ENCODE assay signal across 10 cellular contexts in the genomic region with DNA sequence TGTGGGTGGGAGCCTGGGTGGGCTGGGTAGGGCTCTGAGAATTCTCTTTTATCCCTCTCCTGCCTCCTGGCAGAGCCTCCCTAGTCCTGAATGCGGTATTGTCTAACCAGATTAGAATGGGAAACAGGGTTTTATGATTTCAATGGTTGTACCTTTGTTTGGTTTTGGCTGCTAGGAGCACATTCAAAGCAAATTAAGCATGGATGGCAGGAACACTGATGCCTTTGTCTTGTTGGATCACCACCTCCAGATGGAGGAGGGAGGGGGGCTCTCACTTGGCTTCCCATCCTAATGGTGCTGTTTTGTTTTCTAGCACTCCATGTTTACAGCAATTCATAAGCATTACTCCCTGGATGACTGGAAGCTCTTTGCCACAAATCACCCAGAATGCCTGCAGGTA.
DNase-seq lines count a peak whose midpoint lies in the region.
"Had no signal": no experiment of that assay in that cellular context is flagged by ENCODE, and none has a peak within 500 bp of the region (broad histone marks: within the 10 kb centered on the region; RNA-seq: fewer than 3 reads in every experiment).

No MANE protein-coding gene starts in this region.

- no peaks in the 10 kb centered on the region for H3K4me1 ChIP-seq in NT2/D1 (ENCODE audit: insufficient read depth, insufficient read length)

- DNase-seq in DMS153 (lab: John Stamatoyannopoulos, UW) (peak; percentile 92), NCI-H2029 (lab: John Stamatoyannopoulos, UW) (peak; percentile 88), NT2/D1 (ENCODE audit: low read depth, low spot score) (peak; percentile 65), medulla oblongata (ENCODE audit: extremely low spot score) (peak; percentile 63), T-helper 2 cell (no peak), NOMO-1 (lab: John Stamatoyannopoulos, UW; ENCODE audit: unreplicated experiment in 2 of 2) (no peak)
- DNase-seq in stimulated activated CD8-positive, alpha-beta memory T cell treated with anti-CD3 and anti-CD28 coated beads, Interleukin-4, amount 100 ng/mL, for 48 hours: no peak
- no peak for DNase-seq in activated CD4-positive, alpha-beta T cell treated with anti-CD3 and anti-CD28 coated beads for 48 hours
- DNase-seq: stimulated activated CD4-positive, alpha-beta T cell treated with anti-CD3 and anti-CD28 coated beads, Interleukin-2, amount 100 ng/mL, for 24 hours had no signal

- H3K27me3 ChIP-seq in NT2/D1 (ENCODE audit: insufficient read depth, insufficient read length): no peaks in the 10 kb centered on the region
- H3K27me3 ChIP-seq: gastroesophageal sphincter had no signal

- no peak overlapping the region for H3K9ac ChIP-seq in NT2/D1 (ENCODE audit: insufficient read length, low read depth)

- H3K9me3 ChIP-seq in NT2/D1 (ENCODE audit: insufficient read depth, low read length): no peaks in the 10 kb centered on the region
- H3K9me3 ChIP-seq: gastroesophageal sphincter had no signal

- H3K36me3 ChIP-seq in NT2/D1 (ENCODE audit: insufficient read depth, insufficient read length, low read length): no peaks in the 10 kb centered on the region

- H3K4me3 ChIP-seq in NT2/D1 (ENCODE audit: insufficient read length, low read depth): no peak overlapping the region
- H3K4me3 ChIP-seq: gastroesophageal sphincter had no signal

Comparison
In these comparisons a context has a peak if more than half of its experiments do, and no peak if none do; other contexts are left out.
1. DNase-seq: peak in DMS153 (single experiment), NCI-H2029 (single experiment), NT2/D1 (single experiment) and medulla oblongata (single experiment); none in T-helper 2 cell (0 of 5), stimulated activated CD8-positive, alpha-beta memory T cell treated with anti-CD3 and anti-CD28 coated beads, Interleukin-4, amount 100 ng/mL, for 48 hours (single experiment), activated CD4-positive, alpha-beta T cell treated with anti-CD3 and anti-CD28 coated beads for 48 hours (single experiment) and NOMO-1 (0 of 2).